8 cellular contexts compared by ENCODE assay signal in genomic region chr9:136110082-136111061, GRCh38. TPM values are rescaled to one million over a fixed set of nuclear protein-coding genes. Genes with fewer than 3 reads are reported as not detected.
DNase-seq lines count a peak whose midpoint lies in the region; ATAC-seq, FAIRE-seq and TF ChIP-seq lines count a peak whose summit lies in the region.

No MANE protein-coding gene starts in this region.

- peak overlapping the region; percentile 4 for H3K4ac ChIP-seq in H1 (replicated peaks; ENCODE audit: insufficient read length, low read depth, low read length)
- H3K4ac ChIP-seq in neuronal stem cell (ENCODE audit: low read length): peak overlapping the region; percentile 99

- peak overlapping the region; percentile 91 for H3K56ac ChIP-seq in H1 (replicated peaks; ENCODE audit: insufficient read length, low read depth, low read length)

- H3K4me1 ChIP-seq in H1 (replicated peaks in 1 of 4; ENCODE audit: control insufficient read depth in 3 of 4, insufficient read depth in 4 of 4, low read length in 3 of 4) (peaks cover 0 to 37% (median 29%) of the 10 kb centered on the region in 4 experiments; a peak in 6 of 7 replicates), neuronal stem cell (ENCODE audit: control insufficient read depth in 2 of 2, insufficient read depth in 1 of 2, low read depth in 1 of 2, low read length in 2 of 2) (peaks cover 24 to 38% of the 10 kb centered on the region in 2 donors)

- H2AFZ ChIP-seq in H1 (ENCODE audit: low read length) (no peak overlapping the region), neuronal stem cell (ENCODE audit: low read length) (peak overlapping the region; percentile 51)

- H3K14ac ChIP-seq in H1 (ENCODE audit: insufficient read length) (peak overlapping the region; percentile 91), neuronal stem cell (ENCODE audit: low read length) (peak overlapping the region; percentile 100)

- WGBS in H1 (ENCODE audit: extremely low coverage in 1 of 2, insufficient coverage in 1 of 2, insufficient read length in 1 of 2, insufficient replicate concordance in 2 of 2, low coverage in 1 of 2, low lambda C conversion rate in 2 of 2, missing lambda C conversion rate in 1 of 2), 2 experiments: 44% methylated on average over 33 of the region's 42 CpGs; no CpG with 5 or more reads in 1 of the 2 experiments
- WGBS in neuronal stem cell (ENCODE audit: extremely low coverage in 2 of 2, insufficient read length in 2 of 2, insufficient replicate concordance in 1 of 2), 2 donors: no CpG with 5 or more reads among the region's 42 CpGs

- H3K27me3 ChIP-seq in WERI-Rb-1 (ENCODE audit: insufficient read depth, low read depth, severe bottlenecking): no peaks in the 10 kb centered on the region
- no peaks in the 10 kb centered on the region for H3K27me3 ChIP-seq in H1 (replicated peaks in 1 of 4; ENCODE audit: control insufficient read depth in 3 of 4, extremely low read depth in 1 of 4, insufficient read depth in 3 of 4, low read length in 3 of 4)
- H3K27me3 ChIP-seq in neuronal stem cell (ENCODE audit: control insufficient read depth in 3 of 3, insufficient read depth in 3 of 3, low read depth in 1 of 3, low read length in 3 of 3): peaks cover 0 to 3% (median 0%) of the 10 kb centered on the region in 3 experiments

- peaks cover 2% of the 10 kb centered on the region; the same call in 1 of the 2 replicates for H3K23me2 ChIP-seq in H1 (ENCODE audit: low read depth, low read length)

- H3K79me1 ChIP-seq in H1 (ENCODE audit: low read depth, low read length) (no peaks in the 10 kb centered on the region), neuronal stem cell (ENCODE audit: low read depth, low read length) (peaks cover 10% of the 10 kb centered on the region)

- H3K9ac ChIP-seq in H1 (replicated peaks in 1 of 4; ENCODE audit: extremely low read depth in 1 of 4, low read depth in 3 of 4, low read length in 3 of 4) (peak overlapping the region in 2 of 4 experiments; percentile 27 to 51; a peak in 2 of 7 replicates), neuronal stem cell (ENCODE audit: low read depth, low read length, poor library complexity) (peak overlapping the region; percentile 92)

- H2BK15ac ChIP-seq in H1 (ENCODE audit: low read length) (peak overlapping the region; percentile 97; the same call in 1 of the 2 replicates), neuronal stem cell (ENCODE audit: low read length) (peak overlapping the region; percentile 99)

- peak overlapping the region; percentile 88 for H3K27ac ChIP-seq in WERI-Rb-1
- peak overlapping the region; percentile 41; the same call in 1 of the 2 replicates for H3K27ac ChIP-seq in H1 (ENCODE audit: low read depth, low read length)
- peak overlapping the region; percentile 54 for H3K27ac ChIP-seq in neuronal stem cell (replicated peaks; ENCODE audit: low read length)

- peak overlapping the region; percentile 63 for H2BK20ac ChIP-seq in H1 (ENCODE audit: low read length)

- TF ChIP-seq POLR2A in GM19099 (IDR thresholded peaks at IDR 0.05; ENCODE audit: extremely low read depth, insufficient read length, low read depth) (peak; percentile 28), H1 (IDR thresholded peaks at IDR 0.05; ENCODE audit: control extremely low read depth in 1 of 2, low read depth in 2 of 2, low read length in 2 of 2) (no peak)

- in situ Hi-C loops in ACHN (cut with HindIII; ENCODE audit: low pct_ligation_motif_present, low pct_unique_long_range_greater_than_20kb, low sequenced_read_pairs): no loop called here

- H3K4me2 ChIP-seq in H1 (ENCODE audit: insufficient read depth in 1 of 2, low read depth in 2 of 2, low read length in 2 of 2) (peak overlapping the region; percentile 68 to 74), neuronal stem cell (ENCODE audit: insufficient read depth, low read length, poor library complexity, severe bottlenecking) (peak overlapping the region; percentile 71)

- DNase-seq in ACHN: peak; percentile 30
- DNase-seq in WERI-Rb-1: peak; percentile 52
- no peak for DNase-seq in H1 (ENCODE audit: low read depth in 1 of 2, low spot score in 2 of 2)
- no peak for DNase-seq in neuronal stem cell (ENCODE audit: low spot score)
- no peak for DNase-seq in cerebellum (ENCODE audit: low spot score)
- no peak for DNase-seq in DMS114 treated with DMSO at 0.1 percent for 48 hours (lab: John Stamatoyannopoulos, UW; ENCODE audit: unreplicated experiment)

- H3K23ac ChIP-seq in H1 (ENCODE audit: insufficient read length) (peak overlapping the region; percentile 37), neuronal stem cell (ENCODE audit: low read depth, low read length, poor library complexity) (peak overlapping the region; percentile 96)

- TF ChIP-seq CTCF in WERI-Rb-1 (IDR thresholded peaks at IDR 0.05; ENCODE audit: low read depth, low read length) (peak; percentile 39; the same call in 1 of the 2 replicates), H1 (IDR thresholded peaks at IDR 0.05; ENCODE audit: control extremely low read depth in 1 of 3, insufficient read depth in 1 of 3, low read depth in 1 of 3, low read length in 3 of 3) (peak in 2 of 3 experiments; percentile 30 to 41; a peak in 3 of 4 replicates)

- peak; percentile 31 to 56; a peak in 3 of 4 replicates for TF ChIP-seq RAD21 in H1 (IDR thresholded peaks at IDR 0.05 in 1 of 2, conservative IDR thresholded peaks at IDR 0.05 in 1 of 2; ENCODE audit: low read depth in 2 of 2, low read length in 2 of 2)

- no peak for TF ChIP-seq EP300 in H1 (IDR thresholded peaks at IDR 0.05; ENCODE audit: borderline replicate concordance in 1 of 2, low read depth in 2 of 2, low read length in 2 of 2)

- H2BK5ac ChIP-seq in H1 (ENCODE audit: low read depth, low read length) (peak overlapping the region; percentile 86; the same call in 1 of the 2 replicates), neuronal stem cell (ENCODE audit: low read length) (peak overlapping the region; percentile 97)

- POLR2A ChIA-PET in H1 (lab: Charles Lee; ENCODE audit: partially characterized antibody): interaction anchor here (0.9 to 8.5 kb wide), 7 partner anchors 8 to 140 kb away, joined by 3 to 40 read pairs (median 4); partner anchors contain the start of gene TMEM250

- H2BK120ac ChIP-seq in H1 (replicated peaks; ENCODE audit: low read depth, low read length) (peak overlapping the region; percentile 75), neuronal stem cell (ENCODE audit: low read depth, low read length) (peak overlapping the region; percentile 99)

- CTCF ChIA-PET in H1 (lab: Charles Lee; ENCODE audit: partially characterized antibody): interaction anchor here (0.7 to 4.2 kb wide), 13 partner anchors 10 to 147 kb away, joined by 3 to 19 read pairs (median 4); no protein-coding TSS in a partner anchor

- peak overlapping the region; percentile 71; the same call in 1 of the 2 replicates for H2AK5ac ChIP-seq in H1 (ENCODE audit: low read depth, low read length)
- H2AK5ac ChIP-seq in neuronal stem cell (ENCODE audit: low read depth, low read length): peak overlapping the region; percentile 100

- H3K36me3 ChIP-seq in WERI-Rb-1: peaks cover 9% of the 10 kb centered on the region
- H3K36me3 ChIP-seq in H1 (ENCODE audit: control insufficient read depth in 2 of 4, insufficient read depth in 4 of 4, low read length in 3 of 4): no peaks in the 10 kb centered on the region
- peaks cover 7 to 13% of the 10 kb centered on the region in 2 donors for H3K36me3 ChIP-seq in neuronal stem cell (replicated peaks in 1 of 2; ENCODE audit: control insufficient read depth in 2 of 2, insufficient read depth in 2 of 2, low read length in 2 of 2)

- H3K79me2 ChIP-seq in H1 (ENCODE audit: control insufficient read depth in 1 of 2, insufficient read depth in 2 of 2, low read length in 2 of 2): no peaks in the 10 kb centered on the region

- H4K20me1 ChIP-seq in H1 (replicated peaks in 1 of 2; ENCODE audit: control insufficient read depth in 1 of 2, insufficient read depth in 2 of 2, low read length in 2 of 2): no peaks in the 10 kb centered on the region

- H3K4me3 ChIP-seq in WERI-Rb-1 (ENCODE audit: low read depth, low read length): peak overlapping the region; percentile 46
- peak overlapping the region; percentile 4 to 57 (median 24); a peak in 5 of 8 replicates for H3K4me3 ChIP-seq in H1 (ENCODE audit: extremely low read depth in 1 of 4, insufficient read depth in 2 of 4, low read depth in 3 of 4, low read length in 4 of 4)
- H3K4me3 ChIP-seq in neuronal stem cell (ENCODE audit: low read length in 2 of 2): peak overlapping the region in 1 of 2 donors; percentile 52

- FAIRE-seq in H1 (lab: Jason Lieb, UNC): no peak

- H2BK12ac ChIP-seq in H1 (ENCODE audit: low read depth, low read length): peak overlapping the region; percentile 99; the same call in 1 of the 2 replicates
- H2BK12ac ChIP-seq in neuronal stem cell (ENCODE audit: low read length): peak overlapping the region; percentile 99

- H3K9me3 ChIP-seq in WERI-Rb-1 (ENCODE audit: severe bottlenecking) (peaks cover 2% of the 10 kb centered on the region), H1 (ENCODE audit: insufficient read depth in 2 of 2, low read depth in 1 of 2, low read length in 1 of 2) (no peaks in the 10 kb centered on the region), neuronal stem cell (replicated peaks in 1 of 2; ENCODE audit: control insufficient read depth in 2 of 2, insufficient read depth in 1 of 2, low read depth in 1 of 2, low read length in 2 of 2) (no peaks in the 10 kb centered on the region)

- H4K8ac ChIP-seq in H1 (ENCODE audit: extremely low read depth, insufficient read depth, low read length) (peak overlapping the region; percentile 76), neuronal stem cell (ENCODE audit: low read depth, low read length) (peak overlapping the region; percentile 70)

- peak overlapping the region; percentile 98 for H3K18ac ChIP-seq in H1 (ENCODE audit: extremely low read depth, low read length)
- peak overlapping the region; percentile 99 for H3K18ac ChIP-seq in neuronal stem cell (ENCODE audit: low read length)

- ATAC-seq in HG02798 (IDR thresholded peaks at IDR 0.05; ENCODE audit: poor library complexity, unreplicated experiment): no peak

- peak overlapping the region; percentile 57 for H4K91ac ChIP-seq in H1 (replicated peaks; ENCODE audit: insufficient read length, low read length)
- peak overlapping the region; percentile 43 for H4K91ac ChIP-seq in neuronal stem cell (ENCODE audit: low read depth, low read length, poor library complexity)

- H4K5ac ChIP-seq in H1 (ENCODE audit: insufficient read length, low read depth, low read length): peak overlapping the region; percentile 20

RNA-seq across cellular contexts. Expression of gene TMEM250, which starts 8.3 kb away (rescaled TPM):
- total RNA-seq in H1 (2021; fragmentation: NEBNext Ultra II Directional; extraction: Animal tissue kit (Norgen Biotek cat#: 25700)): 34.9 and 35.3 TPM in 2 replicates
- polyA plus RNA-seq in H1 (2011; rRNA removed): 22.3 and 36.1 TPM in 2 replicates
- polyA plus RNA-seq in H1 (2011; cell fraction: cytosol; rRNA removed): 29.7 TPM
- polyA plus RNA-seq in H1 (2011; cell fraction: nucleus; rRNA removed): 51.9 TPM
- polyA plus RNA-seq in H1 (2012, experiment 1 of 2): 27.3 to 39.7 TPM (median 36.4 TPM) in 4 replicates
- 42.5 TPM for polyA plus RNA-seq in H1 (2012, experiment 2 of 2)
- polyA plus RNA-seq in H1 (2013, experiment 1 of 2): 22.7 TPM
- 22.4 TPM for polyA plus RNA-seq in H1 (2013, experiment 2 of 2)
- 16.0 TPM in 2 replicates for polyA minus RNA-seq in H1 (2011; rRNA and poly(A)+ RNA removed)
- polyA minus RNA-seq in H1 (2011; cell fraction: cytosol; rRNA and poly(A)+ RNA removed): 31.0 TPM
- 33.8 TPM for polyA minus RNA-seq in H1 (2011; cell fraction: nucleus; rRNA and poly(A)+ RNA removed)
- polyA plus RNA-seq in neuronal stem cell (2013, experiment 1 of 2): 23.6 TPM
- 22.7 TPM for polyA plus RNA-seq in neuronal stem cell (2013, experiment 2 of 2)
- 14.6 TPM for total RNA-seq in cerebellum

RNA-seq across cellular contexts. Expression of gene NACC2, which starts 15.3 kb away (rescaled TPM):
- 13.6 and 14.0 TPM in 2 replicates for total RNA-seq in H1 (2021; fragmentation: NEBNext Ultra II Directional; extraction: Animal tissue kit (Norgen Biotek cat#: 25700))
- 8.3 and 14.9 TPM in 2 replicates for polyA plus RNA-seq in H1 (2011; rRNA removed)
- 10.8 TPM for polyA plus RNA-seq in H1 (2011; cell fraction: cytosol; rRNA removed)
- 16.7 TPM for polyA plus RNA-seq in H1 (2011; cell fraction: nucleus; rRNA removed)
- 6.6 to 9.5 TPM (median 8.4 TPM) in 4 replicates for polyA plus RNA-seq in H1 (2012, experiment 1 of 2)
- 5.6 TPM for polyA plus RNA-seq in H1 (2012, experiment 2 of 2)
- polyA plus RNA-seq in H1 (2013, experiment 1 of 2): 6.3 TPM
- polyA plus RNA-seq in H1 (2013, experiment 2 of 2): 6.3 TPM
- 6.4 and 8.3 TPM in 2 replicates for polyA minus RNA-seq in H1 (2011; rRNA and poly(A)+ RNA removed)
- polyA minus RNA-seq in H1 (2011; cell fraction: cytosol; rRNA and poly(A)+ RNA removed): 12.7 TPM
- polyA minus RNA-seq in H1 (2011; cell fraction: nucleus; rRNA and poly(A)+ RNA removed): 10.0 TPM
- 4.9 TPM for polyA plus RNA-seq in neuronal stem cell (2013, experiment 1 of 2)
- polyA plus RNA-seq in neuronal stem cell (2013, experiment 2 of 2): 5.0 TPM
- 6.8 TPM for total RNA-seq in cerebellum

Comparison
In these comparisons a context has a peak if more than half of its experiments do, and no peak if none do; other contexts are left out.
1. DNase-seq: peak in ACHN (single experiment) and WERI-Rb-1 (single experiment); none in H1 (0 of 2), neuronal stem cell (single experiment), cerebellum (single experiment) and DMS114 treated with DMSO at 0.1 percent for 48 hours (single experiment).
2. Peak in every context shown above with its lines, with median percentiles within 50 percentile points of each other: H3K27ac ChIP-seq.